9 cellular contexts compared by ENCODE assay signal in genomic region chr17:66165537-66166123, GRCh38. TPM values are rescaled to one million over a fixed set of nuclear protein-coding genes. Genes with fewer than 3 reads are reported as not detected.
DNase-seq lines count a peak whose midpoint lies in the region; ATAC-seq and TF ChIP-seq lines count a peak whose summit lies in the region.
"Had no signal": no experiment of that assay in that cellular context is flagged by ENCODE, and none has a peak within 500 bp of the region (broad histone marks: within the 10 kb centered on the region; RNA-seq: fewer than 3 reads in every experiment).

No MANE protein-coding gene starts in this region.

- H2AFZ ChIP-seq in neuronal stem cell (ENCODE audit: low read length), result no peak overlapping the region

- DNase-seq in NCI-H510A treated with DMSO at 0.1 percent for 48 hours (lab: John Stamatoyannopoulos, UW) (peak; percentile 78), NCI-H510A (lab: John Stamatoyannopoulos, UW) (no peak), RPMI7951 (ENCODE audit: low read depth) (peak; percentile 47), epithelial cell of esophagus (ENCODE audit: low read depth) (peak; percentile 62), neuronal stem cell (ENCODE audit: low spot score) (peak; percentile 38)

- peaks cover 0 to 4% of the 10 kb centered on the region in 2 donors for H3K4me1 ChIP-seq in neuronal stem cell (ENCODE audit: control insufficient read depth in 2 of 2, insufficient read depth in 1 of 2, low read depth in 1 of 2, low read length in 2 of 2)

- no peak overlapping the region for H3K4me2 ChIP-seq in neuronal stem cell (ENCODE audit: insufficient read depth, low read length, poor library complexity, severe bottlenecking)

- H3K18ac ChIP-seq in neuronal stem cell (ENCODE audit: low read length), result no peak overlapping the region

- H3K23ac ChIP-seq in neuronal stem cell (ENCODE audit: low read depth, low read length, poor library complexity), result no peak overlapping the region

- no peak overlapping the region for H3K27ac ChIP-seq in neuronal stem cell (replicated peaks; ENCODE audit: low read length)

- H2BK5ac ChIP-seq in neuronal stem cell (ENCODE audit: low read length), result no peak overlapping the region

- TF ChIP-seq EP300 in Ishikawa (IDR thresholded peaks at IDR 0.05; ENCODE audit: borderline replicate concordance), result no peak

- no peaks in the 10 kb centered on the region for H3K27me3 ChIP-seq in neuronal stem cell (ENCODE audit: control insufficient read depth in 3 of 3, insufficient read depth in 3 of 3, low read depth in 1 of 3, low read length in 3 of 3)

- peak; percentile 83 for TF ChIP-seq RAD21 in Ishikawa (IDR thresholded peaks at IDR 0.05; ENCODE audit: low read depth)

- H4K91ac ChIP-seq in neuronal stem cell (ENCODE audit: low read depth, low read length, poor library complexity), result no peak overlapping the region

- H2BK120ac ChIP-seq in neuronal stem cell (ENCODE audit: low read depth, low read length), result no peak overlapping the region

- no peak overlapping the region for H2BK12ac ChIP-seq in neuronal stem cell (ENCODE audit: low read length)

- H4K8ac ChIP-seq in neuronal stem cell (ENCODE audit: low read depth, low read length), result no peak overlapping the region

- TF ChIP-seq CTCF in epithelial cell of esophagus (IDR thresholded peaks at IDR 0.05; ENCODE audit: insufficient read depth, low read depth, low read length, missing control alignments), result peak; percentile 64

- H3K9me3 ChIP-seq in neuronal stem cell (replicated peaks in 1 of 2; ENCODE audit: control insufficient read depth in 2 of 2, insufficient read depth in 1 of 2, low read depth in 1 of 2, low read length in 2 of 2), result no peaks in the 10 kb centered on the region

- H3K79me1 ChIP-seq in neuronal stem cell (ENCODE audit: low read depth, low read length), result no peaks in the 10 kb centered on the region

- no peak overlapping the region for H3K9ac ChIP-seq in neuronal stem cell (ENCODE audit: low read depth, low read length, poor library complexity)

- H3K4ac ChIP-seq in neuronal stem cell (ENCODE audit: low read length), result no peak overlapping the region

- no peak overlapping the region for H2AK5ac ChIP-seq in neuronal stem cell (ENCODE audit: low read depth, low read length)

- peaks cover 0 to 34% of the 10 kb centered on the region in 2 donors for H3K36me3 ChIP-seq in neuronal stem cell (replicated peaks in 1 of 2; ENCODE audit: control insufficient read depth in 2 of 2, insufficient read depth in 2 of 2, low read length in 2 of 2)

- ATAC-seq in GM18868 (IDR thresholded peaks at IDR 0.05; ENCODE audit: unreplicated experiment) (no peak), GM21360 (IDR thresholded peaks at IDR 0.05; ENCODE audit: unreplicated experiment) (no peak)
- ATAC-seq: activated naive CD4-positive, alpha-beta T cell treated with anti-CD3 and anti-CD28 coated beads, Interleukin-2, amount 50 U/mL, for 72 hours had no signal

- H3K14ac ChIP-seq in neuronal stem cell (ENCODE audit: low read length), result no peak overlapping the region

- no peak overlapping the region for H3K4me3 ChIP-seq in epithelial cell of esophagus (ENCODE audit: low read length)
- no peak overlapping the region for H3K4me3 ChIP-seq in neuronal stem cell (ENCODE audit: low read length in 2 of 2)

- H2BK15ac ChIP-seq in neuronal stem cell (ENCODE audit: low read length), result no peak overlapping the region

TF ChIP-seq in Ishikawa, 13 proteins besides CTCF, POLR2A, EP300 and RAD21:
- TF ChIP-seq ZBTB7A (IDR thresholded peaks at IDR 0.05; ENCODE audit: low read depth), result no peak
- TF ChIP-seq CEBPB (IDR thresholded peaks at IDR 0.05), result no peak
- no peak for TF ChIP-seq YY1 (IDR thresholded peaks at IDR 0.05; ENCODE audit: low read depth)
- TF ChIP-seq, protein P1, sequence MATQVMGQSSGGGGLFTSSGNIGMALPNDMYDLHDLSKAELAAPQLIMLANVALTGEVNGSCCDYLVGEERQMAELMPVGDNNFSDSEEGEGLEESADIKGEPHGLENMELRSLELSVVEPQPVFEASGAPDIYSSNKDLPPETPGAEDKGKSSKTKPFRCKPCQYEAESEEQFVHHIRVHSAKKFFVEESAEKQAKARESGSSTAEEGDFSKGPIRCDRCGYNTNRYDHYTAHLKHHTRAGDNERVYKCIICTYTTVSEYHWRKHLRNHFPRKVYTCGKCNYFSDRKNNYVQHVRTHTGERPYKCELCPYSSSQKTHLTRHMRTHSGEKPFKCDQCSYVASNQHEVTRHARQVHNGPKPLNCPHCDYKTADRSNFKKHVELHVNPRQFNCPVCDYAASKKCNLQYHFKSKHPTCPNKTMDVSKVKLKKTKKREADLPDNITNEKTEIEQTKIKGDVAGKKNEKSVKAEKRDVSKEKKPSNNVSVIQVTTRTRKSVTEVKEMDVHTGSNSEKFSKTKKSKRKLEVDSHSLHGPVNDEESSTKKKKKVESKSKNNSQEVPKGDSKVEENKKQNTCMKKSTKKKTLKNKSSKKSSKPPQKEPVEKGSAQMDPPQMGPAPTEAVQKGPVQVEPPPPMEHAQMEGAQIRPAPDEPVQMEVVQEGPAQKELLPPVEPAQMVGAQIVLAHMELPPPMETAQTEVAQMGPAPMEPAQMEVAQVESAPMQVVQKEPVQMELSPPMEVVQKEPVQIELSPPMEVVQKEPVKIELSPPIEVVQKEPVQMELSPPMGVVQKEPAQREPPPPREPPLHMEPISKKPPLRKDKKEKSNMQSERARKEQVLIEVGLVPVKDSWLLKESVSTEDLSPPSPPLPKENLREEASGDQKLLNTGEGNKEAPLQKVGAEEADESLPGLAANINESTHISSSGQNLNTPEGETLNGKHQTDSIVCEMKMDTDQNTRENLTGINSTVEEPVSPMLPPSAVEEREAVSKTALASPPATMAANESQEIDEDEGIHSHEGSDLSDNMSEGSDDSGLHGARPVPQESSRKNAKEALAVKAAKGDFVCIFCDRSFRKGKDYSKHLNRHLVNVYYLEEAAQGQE (IDR thresholded peaks at IDR 0.05; ENCODE audit: low read depth), result no peak
- TF ChIP-seq TAF1 (IDR thresholded peaks at IDR 0.05; ENCODE audit: low read depth), result no peak
- TF ChIP-seq USF1 (IDR thresholded peaks at IDR 0.05), result no peak
- TF ChIP-seq NFIC (IDR thresholded peaks at IDR 0.05), result no peak
- no peak for TF ChIP-seq TCF12 (IDR thresholded peaks at IDR 0.05; ENCODE audit: low read depth)
- no peak for TF ChIP-seq TEAD4 (IDR thresholded peaks at IDR 0.05)
- TF ChIP-seq, protein P2, sequence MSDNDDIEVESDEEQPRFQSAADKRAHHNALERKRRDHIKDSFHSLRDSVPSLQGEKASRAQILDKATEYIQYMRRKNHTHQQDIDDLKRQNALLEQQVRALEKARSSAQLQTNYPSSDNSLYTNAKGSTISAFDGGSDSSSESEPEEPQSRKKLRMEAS (IDR thresholded peaks at IDR 0.05), result no peak
- TF ChIP-seq CREB1 (IDR thresholded peaks at IDR 0.05; ENCODE audit: low read depth), result no peak
- no peak for TF ChIP-seq FOXM1 (IDR thresholded peaks at IDR 0.05; ENCODE audit: borderline replicate concordance, low read depth)
- TF ChIP-seq EGR1 (IDR thresholded peaks at IDR 0.05), result no peak

RNA-seq across cellular contexts. Expression of gene CEP112, which starts 26.3 kb away (rescaled TPM):
- 3.1 and 5.9 TPM in 2 replicates for total RNA-seq in RPMI7951 (2014; rRNA removed; shearing (Covaris generic))
- 9.3 TPM for polyA plus RNA-seq in neuronal stem cell (2013, experiment 1 of 2)
- polyA plus RNA-seq in neuronal stem cell (2013, experiment 2 of 2), result 9.7 TPM
